In the genomic region with DNA sequence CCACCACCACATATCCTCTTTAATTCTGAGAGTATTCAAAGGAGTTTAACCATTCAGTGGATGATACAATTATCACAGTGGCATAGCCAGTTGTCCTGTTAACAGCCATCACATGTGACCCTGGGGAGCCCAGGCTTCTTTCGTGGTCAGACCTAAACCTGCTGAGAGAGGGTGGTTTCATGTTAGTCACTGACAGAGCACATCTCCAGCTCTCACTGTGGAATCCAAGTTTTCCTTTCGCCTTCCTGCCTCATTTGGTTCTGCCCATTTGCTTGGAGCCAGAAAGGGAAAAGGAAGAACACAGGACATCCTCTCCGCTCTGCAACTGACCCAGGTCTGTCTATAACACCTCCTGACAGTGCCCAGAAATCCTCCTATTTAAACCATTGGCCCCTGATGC, we compare ENCODE assay signal across 29 cellular contexts.
A peak's percentile ranks its signal among the peaks of the same experiment; 100 is the strongest.
DNase-seq lines count a peak whose midpoint lies in the region; ATAC-seq and TF ChIP-seq lines count a peak whose summit lies in the region.
"Had no signal": no experiment of that assay in that cellular context is flagged by ENCODE, and none has a peak within 500 bp of the region (broad histone marks: within the 10 kb centered on the region; RNA-seq: fewer than 3 reads in every experiment).

No MANE protein-coding gene starts in this region.

- no peak overlapping the region for H3K4me3 ChIP-seq in MG63
- H3K4me3 ChIP-seq: adrenal gland, GM12878, SJSA1, stomach, tibial artery had no signal

- H3K4me3 Mint-ChIP-seq in activated CD4-positive, alpha-beta T cell treated with anti-CD3 and anti-CD28 coated beads for 36 hours = no peak overlapping the region
- H3K4me3 Mint-ChIP-seq in endothelial cell (ENCODE audit: unreplicated experiment) = peak overlapping the region; percentile 61
- H3K4me3 Mint-ChIP-seq: brain; CD4-positive, CD25-positive, alpha-beta regulatory T cell; HFFc6; memory B cell; naive B cell had no signal

- no peaks in the 10 kb centered on the region for H3K36me3 ChIP-seq in MG63
- H3K36me3 ChIP-seq: adrenal gland, SJSA1, stomach, tibial artery had no signal

- no peak for TF ChIP-seq CTCF in endothelial cell (IDR thresholded peaks at IDR 0.05; ENCODE audit: unreplicated experiment)

- no peaks in the 10 kb centered on the region for H3K27me3 Mint-ChIP-seq in activated CD4-positive, alpha-beta T cell treated with anti-CD3 and anti-CD28 coated beads for 36 hours
- H3K27me3 Mint-ChIP-seq in endothelial cell (ENCODE audit: unreplicated experiment) = peaks cover 1% of the 10 kb centered on the region

- CTCF ChIA-PET in activated CD4-positive, alpha-beta T cell treated with anti-CD3 and anti-CD28 coated beads for 36 hours (lab: Charles Lee) = interaction anchor here (0.6 to 1.7 kb wide), 4 partner anchors 25 to 420 kb away, joined by 3 to 5 read pairs (median 4); no protein-coding TSS in a partner anchor

- no peaks in the 10 kb centered on the region for H3K9me3 Mint-ChIP-seq in activated CD4-positive, alpha-beta T cell treated with anti-CD3 and anti-CD28 coated beads for 36 hours (ENCODE audit: low read depth)
- H3K9me3 Mint-ChIP-seq in endothelial cell (ENCODE audit: unreplicated experiment) = no peaks in the 10 kb centered on the region
- H3K9me3 Mint-ChIP-seq: brain; CD4-positive, CD25-positive, alpha-beta regulatory T cell; HFFc6; memory B cell; naive B cell had no signal

- no peak overlapping the region for H3K27ac Mint-ChIP-seq in activated CD4-positive, alpha-beta T cell treated with anti-CD3 and anti-CD28 coated beads for 36 hours
- peak overlapping the region; percentile 85 for H3K27ac Mint-ChIP-seq in endothelial cell (ENCODE audit: unreplicated experiment)
- H3K27ac Mint-ChIP-seq: brain; CD4-positive, CD25-positive, alpha-beta regulatory T cell; HFFc6; memory B cell had no signal

- H3K9me3 ChIP-seq in MG63 = no peaks in the 10 kb centered on the region
- H3K9me3 ChIP-seq: adrenal gland, SJSA1, stomach, tibial artery had no signal

- no peaks in the 10 kb centered on the region for H3K4me1 Mint-ChIP-seq in activated CD4-positive, alpha-beta T cell treated with anti-CD3 and anti-CD28 coated beads for 36 hours
- peaks cover 19% of the 10 kb centered on the region for H3K4me1 Mint-ChIP-seq in endothelial cell (ENCODE audit: unreplicated experiment)
- H3K4me1 Mint-ChIP-seq: brain, memory B cell had no signal

- no peaks in the 10 kb centered on the region for H3K36me3 Mint-ChIP-seq in activated CD4-positive, alpha-beta T cell treated with anti-CD3 and anti-CD28 coated beads for 36 hours (ENCODE audit: low read depth)
- no peaks in the 10 kb centered on the region for H3K36me3 Mint-ChIP-seq in endothelial cell (ENCODE audit: low read depth, unreplicated experiment)
- H3K36me3 Mint-ChIP-seq: brain; CD4-positive, CD25-positive, alpha-beta regulatory T cell; memory B cell; naive B cell had no signal

- no peak for DNase-seq in activated CD4-positive, alpha-beta T cell treated with anti-CD3 and anti-CD28 coated beads for 36 hours
- DNase-seq in activated CD4-positive, alpha-beta T cell treated with anti-CD3 and anti-CD28 coated beads for 48 hours = no peak
- DNase-seq in LHCN-M2 (ENCODE audit: low read depth) (peak; percentile 24), endothelial cell (ENCODE audit: low spot score) (peak; percentile 30), myocyte (ENCODE audit: low read depth) (peak; percentile 65), D341Med (ENCODE audit: low spot score) (no peak), MG63 (no peak), COR-L47 (lab: John Stamatoyannopoulos, UW) (no peak)
- DNase-seq: activated CD8-positive, alpha-beta memory T cell treated with anti-CD3 and anti-CD28 coated beads for 24 hours; activated gamma-delta T cell treated with Interleukin-2 at 50 U/mL for 16 hours; activated T-cell treated with anti-CD3 and anti-CD28 coated beads, Interleukin-2, amount 50 U/mL, for 1 hour; adrenal gland; CD4-positive, CD25-positive, alpha-beta regulatory T cell; EL; head of caudate nucleus; HFFc6; Kasumi-1; kidney glomerular epithelial cell; naive B cell; NCI-H1105; NCI-H2029; occipital lobe; stomach; tibial artery had no signal

- peak; percentile 51 for ATAC-seq in activated CD4-positive, alpha-beta T cell treated with anti-CD3 and anti-CD28 coated beads for 36 hours
- ATAC-seq: activated CD4-positive, CD25-positive, alpha-beta regulatory T cell treated with anti-CD3 and anti-CD28 coated beads, Interleukin-2, amount 50 U/mL, for 24 hours; GM12878 had no signal

- intact Hi-C loops in activated CD4-positive, alpha-beta T cell treated with anti-CD3 and anti-CD28 coated beads for 36 hours (cut with DNase I, micrococcal nuclease) = no loop called here

- POLR2A ChIA-PET in activated CD4-positive, alpha-beta T cell treated with anti-CD3 and anti-CD28 coated beads for 36 hours (lab: Charles Lee) = no interaction called here

- H3K27me3 ChIP-seq in MG63 = no peaks in the 10 kb centered on the region
- H3K27me3 ChIP-seq: adrenal gland, SJSA1, stomach, tibial artery had no signal

Comparison
In these comparisons a context has a peak if more than half of its experiments do, and no peak if none do; other contexts are left out.
1. DNase-seq: peak in LHCN-M2 (single experiment), endothelial cell (single experiment) and myocyte (single experiment); none in activated CD4-positive, alpha-beta T cell treated with anti-CD3 and anti-CD28 coated beads for 36 hours (single experiment), activated CD4-positive, alpha-beta T cell treated with anti-CD3 and anti-CD28 coated beads for 48 hours (single experiment), D341Med (single experiment), MG63 (single experiment) and COR-L47 (single experiment).